Comparison of ENCODE assay signal across 19 cellular contexts in the genomic region with DNA sequence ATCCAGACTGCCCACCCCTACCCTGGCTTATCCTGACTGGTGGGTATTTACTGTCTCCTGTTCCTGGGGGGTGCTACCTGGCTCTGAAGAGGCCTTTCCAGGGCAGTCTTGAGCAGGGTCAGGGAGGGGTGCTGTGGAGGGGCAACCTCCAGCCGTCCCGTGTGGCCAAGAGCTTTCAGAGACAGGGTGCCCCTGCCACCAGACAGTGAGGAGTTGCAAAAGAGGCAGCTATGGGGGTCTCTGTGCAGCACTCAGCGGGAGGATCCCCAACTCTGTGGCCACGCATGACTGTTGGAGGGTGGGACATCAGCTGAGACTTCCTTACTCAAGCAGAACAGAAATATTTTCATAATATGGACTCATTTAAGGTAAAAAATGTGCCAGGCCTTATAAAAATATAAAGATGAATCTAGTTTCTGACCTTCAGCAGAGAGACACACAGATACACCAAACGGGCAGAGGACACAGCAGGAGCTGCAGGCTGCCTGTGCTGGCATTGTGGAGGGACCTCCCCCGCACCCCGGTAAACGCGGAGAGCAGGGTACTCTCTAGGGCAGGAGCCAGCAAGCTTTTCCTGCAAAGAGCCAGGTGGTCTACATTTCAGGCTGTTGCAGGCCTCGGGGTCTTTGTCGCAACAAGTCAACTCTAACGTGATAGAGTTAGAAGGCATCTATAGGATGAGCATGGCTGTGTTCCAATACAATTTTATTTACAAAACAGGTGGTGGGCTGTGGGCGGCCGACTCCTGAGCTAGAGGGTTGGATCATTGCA.
"Had no signal": no experiment of that assay in that cellular context is flagged by ENCODE, and none has a peak within 500 bp of the region (broad histone marks: within the 10 kb centered on the region; RNA-seq: fewer than 3 reads in every experiment).

No MANE protein-coding gene starts in this region.

- H3K9me3 Mint-ChIP-seq: activated CD4-positive, alpha-beta memory T cell treated with anti-CD3 and anti-CD28 coated beads for 36 hours; activated naive CD4-positive, alpha-beta T cell treated with anti-CD3 and anti-CD28 coated beads for 36 hours; activated naive CD8-positive, alpha-beta T cell treated with anti-CD3 and anti-CD28 coated beads, Interleukin-2, amount 50 U/mL, for 24 hours; activated T-helper 2 cell treated with anti-CD3 and anti-CD28 coated beads, Interferon-gamma antibody, Interleukin-2, Interleukin-4, amounts not matched to agents 10 μg/mL and 5 μg/mL and 100 μg/mL, durations not matched to agents 14 hours and 24 hours and 36 hours; naive thymus-derived CD8-positive, alpha-beta T cell; T-helper 1 cell treated with Interleukin-12 subunit alpha and Interleukin-12 subunit beta and Interleukin-4 antibody, amounts not matched to agents 30 μg/mL and 1 μg/mL, for 36 hours had no signal

- ATAC-seq: activated CD4-positive, alpha-beta T cell treated with anti-CD3 and anti-CD28 coated beads for 36 hours; activated CD8-positive, alpha-beta memory T cell treated with anti-CD3 and anti-CD28 coated beads, Interleukin-2, amount 10 ng/mL, durations not matched to agents 7 days and 5 days; activated naive CD8-positive, alpha-beta T cell treated with anti-CD3 and anti-CD28 coated beads, Interleukin-2, amount 50 U/mL, for 24 hours; esophagus mucosa; mucosa of descending colon; naive thymus-derived CD8-positive, alpha-beta T cell; sciatic nerve had no signal

- H3K4me3 Mint-ChIP-seq: activated CD4-positive, alpha-beta memory T cell treated with anti-CD3 and anti-CD28 coated beads for 36 hours; activated CD4-positive, alpha-beta T cell treated with anti-CD3 and anti-CD28 coated beads for 36 hours; activated CD8-positive, alpha-beta memory T cell treated with anti-CD3 and anti-CD28 coated beads, Interleukin-2, amount 10 ng/mL, durations not matched to agents 7 days and 5 days; activated naive CD4-positive, alpha-beta T cell treated with anti-CD3 and anti-CD28 coated beads for 36 hours; activated naive CD8-positive, alpha-beta T cell treated with anti-CD3 and anti-CD28 coated beads, Interleukin-2, amount 50 U/mL, for 24 hours; memory B cell; naive thymus-derived CD8-positive, alpha-beta T cell; T-helper 1 cell treated with Interleukin-12 subunit alpha and Interleukin-12 subunit beta and Interleukin-4 antibody, amounts not matched to agents 30 μg/mL and 1 μg/mL, for 36 hours had no signal

- H3K27ac ChIP-seq: ovary, uterus, WERI-Rb-1 had no signal

- H3K27me3 ChIP-seq: breast epithelium, dorsolateral prefrontal cortex, ovary, uterus had no signal

- H3K9me3 ChIP-seq: breast epithelium, mucosa of descending colon, ovary, uterus had no signal

- H3K36me3 ChIP-seq: breast epithelium, ovary, uterus, WERI-Rb-1 had no signal

- H3K36me3 Mint-ChIP-seq: activated CD4-positive, alpha-beta memory T cell treated with anti-CD3 and anti-CD28 coated beads for 36 hours; activated CD8-positive, alpha-beta memory T cell treated with anti-CD3 and anti-CD28 coated beads, Interleukin-2, amount 10 ng/mL, durations not matched to agents 7 days and 5 days; memory B cell; naive thymus-derived CD8-positive, alpha-beta T cell had no signal

- H3K4me1 ChIP-seq: breast epithelium, uterus had no signal

- DNase-seq: activated CD4-positive, alpha-beta memory T cell treated with anti-CD3 and anti-CD28 coated beads for 36 hours; activated CD4-positive, alpha-beta T cell treated with anti-CD3 and anti-CD28 coated beads for 36 hours; activated CD8-positive, alpha-beta memory T cell treated with anti-CD3 and anti-CD28 coated beads, Interleukin-2, amount 10 ng/mL, durations not matched to agents 7 days and 5 days; activated naive CD4-positive, alpha-beta T cell treated with anti-CD3 and anti-CD28 coated beads for 36 hours; activated naive CD8-positive, alpha-beta T cell treated with anti-CD3 and anti-CD28 coated beads, Interleukin-2, amount 50 U/mL, for 24 hours; activated T-cell treated with anti-CD3 and anti-CD28 coated beads, Interleukin-2, amount 50 U/mL, for 1 hour; aorta; mucosa of descending colon; naive thymus-derived CD8-positive, alpha-beta T cell; uterus; WERI-Rb-1 had no signal

- H3K27me3 Mint-ChIP-seq: activated CD4-positive, alpha-beta memory T cell treated with anti-CD3 and anti-CD28 coated beads for 36 hours; activated CD4-positive, alpha-beta T cell treated with anti-CD3 and anti-CD28 coated beads for 36 hours; activated naive CD8-positive, alpha-beta T cell treated with anti-CD3 and anti-CD28 coated beads, Interleukin-2, amount 50 U/mL, for 24 hours had no signal

- H3K4me3 ChIP-seq: breast epithelium, dorsolateral prefrontal cortex, mucosa of descending colon, ovary, uterus had no signal

- H3K27ac Mint-ChIP-seq: activated CD4-positive, alpha-beta memory T cell treated with anti-CD3 and anti-CD28 coated beads for 36 hours; activated CD4-positive, alpha-beta T cell treated with anti-CD3 and anti-CD28 coated beads for 36 hours; activated CD8-positive, alpha-beta memory T cell treated with anti-CD3 and anti-CD28 coated beads, Interleukin-2, amount 10 ng/mL, durations not matched to agents 7 days and 5 days; activated naive CD4-positive, alpha-beta T cell treated with anti-CD3 and anti-CD28 coated beads for 36 hours; activated naive CD8-positive, alpha-beta T cell treated with anti-CD3 and anti-CD28 coated beads, Interleukin-2, amount 50 U/mL, for 24 hours; activated T-helper 2 cell treated with anti-CD3 and anti-CD28 coated beads, Interferon-gamma antibody, Interleukin-2, Interleukin-4, amounts not matched to agents 10 μg/mL and 5 μg/mL and 100 μg/mL, durations not matched to agents 14 hours and 24 hours and 36 hours; memory B cell; T-helper 1 cell treated with Interleukin-12 subunit alpha and Interleukin-12 subunit beta and Interleukin-4 antibody, amounts not matched to agents 30 μg/mL and 1 μg/mL, for 36 hours had no signal
